In genomic region chr7:157412021-157412443, GRCh38 we compare ENCODE assay signal across 9 cellular contexts.
A peak's percentile ranks its signal among the peaks of the same experiment; 100 is the strongest.
DNase-seq lines count a peak whose midpoint lies in the region; ATAC-seq and TF ChIP-seq lines count a peak whose summit lies in the region.
"Had no signal": no experiment of that assay in that cellular context is flagged by ENCODE, and none has a peak within 500 bp of the region (broad histone marks: within the 10 kb centered on the region; RNA-seq: fewer than 3 reads in every experiment).

No MANE protein-coding gene starts in this region.

- H3K9me3 Mint-ChIP-seq in WTC11, result no peaks in the 10 kb centered on the region

- H3K4me3 ChIP-seq in epithelial cell of esophagus (ENCODE audit: low read length) (no peak overlapping the region), upper lobe of left lung (no peak overlapping the region), lower leg skin (ENCODE audit: low read depth, poor library complexity, severe bottlenecking) (no peak overlapping the region)
- H3K4me3 ChIP-seq: A549 had no signal

- no peaks in the 10 kb centered on the region for H3K9me3 ChIP-seq in upper lobe of left lung
- H3K9me3 ChIP-seq: A549 had no signal

- TF ChIP-seq CTCF in WTC11 (IDR thresholded peaks at IDR 0.05), result no peak
- no peak for TF ChIP-seq CTCF in epithelial cell of esophagus (IDR thresholded peaks at IDR 0.05; ENCODE audit: insufficient read depth, low read depth, low read length, missing control alignments)
- TF ChIP-seq CTCF in upper lobe of left lung (IDR thresholded peaks at IDR 0.05), result no peak
- TF ChIP-seq CTCF in lower leg skin (IDR thresholded peaks at IDR 0.05), result no peak

- H3K27ac Mint-ChIP-seq in WTC11, result peak overlapping the region; percentile 42

- TF ChIP-seq POLR2A in upper lobe of left lung (IDR thresholded peaks at IDR 0.05) (no peak), lower leg skin (IDR thresholded peaks at IDR 0.05) (no peak)

- TF ChIP-seq EP300 in upper lobe of left lung (IDR thresholded peaks at IDR 0.05), result no peak

- DNase-seq in activated CD4-positive, CD25-positive, alpha-beta regulatory T cell treated with anti-CD3 and anti-CD28 coated beads, Interleukin-2, amount 50 U/mL, for 16 hours (ENCODE audit: low read depth, low spot score), result peak; percentile 21
- no peak for DNase-seq in activated CD4-positive, CD25-positive, alpha-beta regulatory T cell treated with anti-CD3 and anti-CD28 coated beads, Interleukin-2, amount 50 U/mL, for 72 hours
- no peak for DNase-seq in WTC11 (ENCODE audit: low spot score)
- peak; percentile 86 for DNase-seq in epithelial cell of esophagus (ENCODE audit: low read depth)
- DNase-seq in stimulated activated CD8-positive, alpha-beta memory T cell treated with anti-CD3 and anti-CD28 coated beads, Interleukin-12 subunit alpha, Interleukin-12 subunit beta, amount 100 ng/mL, for 4 hours (ENCODE audit: low read depth), result peak; percentile 19
- DNase-seq in upper lobe of left lung, result no peak
- DNase-seq in NCI-H2029 (lab: John Stamatoyannopoulos, UW), result no peak
- DNase-seq in lower leg skin (ENCODE audit: low spot score in 2 of 2), result no peak

- H3K4me1 Mint-ChIP-seq in WTC11, result peaks cover 44% of the 10 kb centered on the region

- H3K36me3 ChIP-seq in upper lobe of left lung, result peaks cover 18 to 81% (median 49%) of the 10 kb centered on the region in 4 donors

- H3K36me3 Mint-ChIP-seq in WTC11, result peaks cover 53% of the 10 kb centered on the region

- no peaks in the 10 kb centered on the region for H3K27me3 ChIP-seq in upper lobe of left lung

- no peak overlapping the region for H3K27ac ChIP-seq in upper lobe of left lung
- H3K27ac ChIP-seq: A549 had no signal

- POLR2A ChIA-PET in WTC11 (lab: Charles Lee), result no interaction called here

- H3K27me3 Mint-ChIP-seq in WTC11 (ENCODE audit: low read depth), result no peaks in the 10 kb centered on the region

- CTCF ChIA-PET in WTC11 (lab: Charles Lee), result interaction anchor here (1.0 to 1.2 kb wide), 3 partner anchors 15 to 174 kb away, joined by 3 read pairs; no protein-coding TSS in a partner anchor

- no peak for ATAC-seq in WTC11
- no peak for ATAC-seq in upper lobe of left lung (ENCODE audit: low FRiP score in 2 of 2)

- intact Hi-C loops in lower leg skin (cut with DNase I; ENCODE audit: low total_unique reads), result no loop called here

- no peak overlapping the region for H3K4me3 Mint-ChIP-seq in WTC11

- no peaks in the 10 kb centered on the region for H3K4me1 ChIP-seq in upper lobe of left lung
- H3K4me1 ChIP-seq: A549 had no signal

- 84 to 89% methylated on average over 11 of the region's 11 CpGs for WGBS in upper lobe of left lung, 2 donors
- WGBS in lower leg skin, 2 donors, result 90 to 93% methylated on average over 11 of the region's 11 CpGs

TF ChIP-seq in WTC11, 78 proteins besides CTCF, POLR2A, EP300 and RAD21:
- TF ChIP-seq TEAD4 (CRISPR knock-in tag; IDR thresholded peaks at IDR 0.05), result no peak
- no peak for TF ChIP-seq ATF6 (CRISPR knock-in tag; IDR thresholded peaks at IDR 0.05)
- no peak for TF ChIP-seq AR (CRISPR knock-in tag; IDR thresholded peaks at IDR 0.05)
- TF ChIP-seq ZSCAN18 (CRISPR knock-in tag; IDR thresholded peaks at IDR 0.05), result no peak

Comparison
In these comparisons a context has a peak if more than half of its experiments do, and no peak if none do; other contexts are left out.
1. DNase-seq: peak in activated CD4-positive, CD25-positive, alpha-beta regulatory T cell treated with anti-CD3 and anti-CD28 coated beads, Interleukin-2, amount 50 U/mL, for 16 hours (single experiment), epithelial cell of esophagus (single experiment) and stimulated activated CD8-positive, alpha-beta memory T cell treated with anti-CD3 and anti-CD28 coated beads, Interleukin-12 subunit alpha, Interleukin-12 subunit beta, amount 100 ng/mL, for 4 hours (single experiment); none in activated CD4-positive, CD25-positive, alpha-beta regulatory T cell treated with anti-CD3 and anti-CD28 coated beads, Interleukin-2, amount 50 U/mL, for 72 hours (single experiment), WTC11 (single experiment), upper lobe of left lung (0 of 2), NCI-H2029 (single experiment) and lower leg skin (0 of 2).